ENCODE assay signal across 1 cellular context in the genomic region with DNA sequence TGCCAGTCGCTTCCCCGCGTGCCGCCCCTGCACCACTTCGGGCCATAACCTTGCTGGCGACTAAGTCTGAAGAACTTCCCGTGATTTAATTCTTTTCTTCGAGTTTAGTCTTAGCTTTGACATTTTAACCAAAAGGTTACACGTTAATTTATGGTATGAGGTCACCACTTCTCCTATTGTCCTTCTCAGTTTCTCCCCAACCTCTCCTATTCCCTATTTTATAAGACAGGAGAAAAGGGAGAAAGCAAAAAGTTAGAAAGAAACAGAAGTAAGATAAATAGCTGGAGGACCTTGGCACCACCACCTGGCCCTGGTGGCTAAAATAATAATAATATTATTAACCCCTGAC.
TF ChIP-seq lines count a peak whose summit lies in the region.

No MANE protein-coding gene starts in this region.

TF ChIP-seq in endothelial cell of umbilical vein, 7 proteins besides CTCF, POLR2A, EP300 and RAD21 (continued from another document):
- TF ChIP-seq FOS (IDR thresholded peaks at IDR 0.05; ENCODE audit: borderline replicate concordance, insufficient read depth, low read length): no peak
